In the genomic region with DNA sequence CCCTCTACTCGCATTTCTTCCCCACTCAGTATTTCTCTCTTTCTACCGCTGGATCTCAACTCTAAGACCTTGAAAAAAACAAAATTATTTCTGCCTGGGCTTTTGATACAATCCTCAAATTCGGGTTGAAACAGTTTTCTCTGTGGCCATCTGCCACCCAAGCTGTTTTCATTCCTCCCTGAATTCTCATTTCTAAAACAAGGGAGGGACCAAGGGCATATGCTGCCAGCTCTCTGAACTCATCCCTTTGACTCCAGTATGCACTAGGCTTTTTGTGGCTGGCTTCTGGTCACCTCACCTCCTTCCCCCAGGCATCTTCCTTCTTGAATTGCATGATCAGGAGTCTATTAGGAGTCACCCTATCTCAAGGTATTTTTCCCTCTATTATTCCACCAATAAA, we compare ENCODE assay signal across 28 cellular contexts. TPM values are rescaled to one million over a fixed set of nuclear protein-coding genes. Genes with fewer than 3 reads are reported as not detected.
"Had no signal": no experiment of that assay in that cellular context is flagged by ENCODE, and none has a peak within 500 bp of the region (broad histone marks: within the 10 kb centered on the region; RNA-seq: fewer than 3 reads in every experiment).

No MANE protein-coding gene starts in this region.

- H3K4me1 Mint-ChIP-seq: activated T-helper 17 cell treated with anti-CD3 and anti-CD28 coated beads, Interleukin-2, amount 50 U/mL, for 72 hours; natural killer cell; stimulated activated naive B cell treated with anti-CD40 and anti-IgM and Interleukin-4, amounts not matched to agents 10 μg/mL and 1 μg/mL and 100 μg/mL, for 72 hours had no signal

- H3K27ac ChIP-seq: adrenal gland, ascending aorta, brain microvascular endothelial cell, left ventricle myocardium inferior, sigmoid colon, testis, uterus, VCaP had no signal

- H3K4me3 Mint-ChIP-seq: activated CD8-positive, alpha-beta T cell treated with anti-CD3 and anti-CD28 coated beads, Interleukin-2, amount 10 ng/mL, durations not matched to agents 7 days and 5 days; activated naive CD8-positive, alpha-beta T cell; activated T-cell treated with anti-CD3 and anti-CD28 coated beads, Interleukin-2, amount 50 U/mL, for 24 hours; activated T-helper 17 cell treated with anti-CD3 and anti-CD28 coated beads, Interleukin-2, amount 50 U/mL, for 72 hours; natural killer cell; stimulated activated naive B cell treated with anti-CD40 and anti-IgM and Interleukin-4, amounts not matched to agents 10 μg/mL and 1 μg/mL and 100 μg/mL, for 72 hours; T-helper 2 cell treated with Interferon-gamma antibody and Interleukin-4, amounts not matched to agents 5 μg/mL and 100 μg/mL, for 36 hours had no signal

- H3K9me3 ChIP-seq: adrenal gland, testis had no signal

- ATAC-seq: activated CD4-positive, CD25-positive, alpha-beta regulatory T cell treated with anti-CD3 and anti-CD28 coated beads, Interleukin-2, amount 50 U/mL, for 24 hours; activated CD8-positive, alpha-beta T cell treated with anti-CD3 and anti-CD28 coated beads, Interleukin-2, amount 10 ng/mL, durations not matched to agents 7 days and 5 days; activated T-helper 17 cell treated with anti-CD3 and anti-CD28 coated beads, Interleukin-2, amount 50 U/mL, for 72 hours; natural killer cell; stimulated activated naive B cell treated with anti-CD40 and anti-IgM and Interleukin-4, amounts not matched to agents 10 μg/mL and 1 μg/mL and 100 μg/mL, for 72 hours had no signal

- H3K4me1 ChIP-seq: ascending aorta, testis, uterus had no signal

- H3K27me3 Mint-ChIP-seq: progenitor cell of endocrine pancreas had no signal

- H3K4me2 ChIP-seq: smooth muscle cell had no signal

- H3K27me3 ChIP-seq: adrenal gland, ascending aorta, brain microvascular endothelial cell, sigmoid colon, testis, uterus had no signal

- DNase-seq: activated CD4-positive, alpha-beta T cell treated with anti-CD3 and anti-CD28 coated beads, Interleukin-2, amount 50 U/mL, for 1 hour; activated CD8-positive, alpha-beta T cell treated with anti-CD3 and anti-CD28 coated beads, Interleukin-2, amount 10 ng/mL, durations not matched to agents 7 days and 5 days; activated naive CD4-positive, alpha-beta T cell; activated T-cell treated with anti-CD3 and anti-CD28 coated beads, Interleukin-2, amount 50 U/mL, for 24 hours; adrenal gland; brain microvascular endothelial cell; central memory CD4-positive, alpha-beta T cell; cortex of kidney; foreskin fibroblast; hippocampal formation; left ventricle myocardium inferior; midbrain; natural killer cell; retina; sigmoid colon; stimulated activated CD4-positive, alpha-beta T cell treated with anti-CD3 and anti-CD28 coated beads, Interleukin-15, amount 100 ng/mL, for 24 hours; stimulated activated naive B cell treated with anti-CD40 and anti-IgM and Interleukin-4, amounts not matched to agents 10 μg/mL and 1 μg/mL and 100 μg/mL, for 72 hours; testis; trophoblast cell; uterus had no signal

- H3K4me3 ChIP-seq: adrenal gland, ascending aorta, left ventricle myocardium inferior, sigmoid colon, smooth muscle cell, testis, uterus had no signal

- H3K36me3 ChIP-seq: adrenal gland, ascending aorta, brain microvascular endothelial cell, left ventricle myocardium inferior, sigmoid colon, uterus had no signal

- H3K27ac Mint-ChIP-seq: activated CD8-positive, alpha-beta T cell treated with anti-CD3 and anti-CD28 coated beads, Interleukin-2, amount 10 ng/mL, durations not matched to agents 7 days and 5 days; activated naive CD8-positive, alpha-beta T cell; activated T-cell treated with anti-CD3 and anti-CD28 coated beads, Interleukin-2, amount 50 U/mL, for 24 hours; activated T-helper 17 cell treated with anti-CD3 and anti-CD28 coated beads, Interleukin-2, amount 50 U/mL, for 72 hours; natural killer cell; progenitor cell of endocrine pancreas; stimulated activated naive B cell treated with anti-CD40 and anti-IgM and Interleukin-4, amounts not matched to agents 10 μg/mL and 1 μg/mL and 100 μg/mL, for 72 hours; T-helper 2 cell treated with Interferon-gamma antibody and Interleukin-4, amounts not matched to agents 5 μg/mL and 100 μg/mL, for 36 hours had no signal

RNA-seq across cellular contexts. Expression of a gene that starts 49.5 kb away (rescaled TPM):
- total RNA-seq: ascending aorta, natural killer cell had no signal
